ENCODE assay signal across 8 cellular contexts in the genomic region with DNA sequence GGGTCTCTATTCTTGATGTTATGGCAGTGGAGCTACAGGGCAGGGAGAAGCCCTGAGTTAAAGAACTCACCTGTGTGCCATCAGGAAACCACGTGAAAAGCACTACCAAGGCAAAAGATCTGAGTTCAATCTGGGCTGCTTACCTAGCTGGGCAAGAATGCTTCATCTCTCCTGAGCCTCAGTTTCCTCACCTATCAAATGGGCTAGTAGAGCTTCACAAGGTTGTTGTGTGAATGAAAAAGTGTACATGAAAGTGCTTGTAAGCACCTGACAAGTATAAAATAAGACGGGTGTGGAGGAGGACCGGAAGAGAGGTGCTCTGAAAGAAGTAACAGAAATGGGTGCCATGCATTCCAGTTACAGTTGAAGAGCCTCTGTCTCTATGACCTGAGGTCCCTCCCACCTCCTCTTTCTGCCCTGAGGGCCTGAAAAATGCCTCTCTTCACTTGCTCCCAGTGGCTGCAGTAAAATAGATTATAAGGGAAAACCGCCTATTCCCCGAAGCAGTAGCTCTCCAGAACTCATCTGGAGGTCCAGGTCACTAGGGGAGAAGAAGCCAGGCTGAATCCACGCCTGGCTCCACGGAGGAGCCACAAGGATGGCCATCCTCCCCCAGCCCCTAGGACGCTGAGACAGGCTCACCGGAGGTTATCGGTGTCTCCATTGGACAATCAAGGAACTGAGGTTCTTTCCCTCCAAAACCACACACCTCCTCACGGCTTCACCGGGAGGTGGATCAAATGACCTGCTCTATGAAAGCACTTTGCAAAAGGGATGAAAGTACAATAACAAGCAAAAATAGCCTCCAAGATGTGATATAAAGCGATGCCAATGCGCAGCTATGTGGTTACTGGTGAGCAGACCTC. TPM values are rescaled to one million over a fixed set of nuclear protein-coding genes. Genes with fewer than 3 reads are reported as not detected.
DNase-seq lines count a peak whose midpoint lies in the region; ATAC-seq and TF ChIP-seq lines count a peak whose summit lies in the region.

No MANE protein-coding gene starts in this region.

- ATAC-seq in central memory CD8-positive, alpha-beta T cell (replicated peaks; ENCODE audit: extremely low read depth, poor library complexity, severe bottlenecking) = no peak
- peak in 1 of 2 donors; percentile 3 for ATAC-seq in naive thymus-derived CD8-positive, alpha-beta T cell

- intact Hi-C loops in CD14-positive monocyte (cut with micrococcal nuclease) = no loop called here

- H3K27me3 Mint-ChIP-seq in CD14-positive monocyte (ENCODE audit: low read depth in 3 of 3) = peaks cover 36 to 58% (median 45%) of the 10 kb centered on the region in 3 donors
- peaks cover 68% of the 10 kb centered on the region for H3K27me3 Mint-ChIP-seq in central memory CD8-positive, alpha-beta T cell
- peaks cover 32 to 52% (median 49%) of the 10 kb centered on the region in 5 donors for H3K27me3 Mint-ChIP-seq in naive thymus-derived CD8-positive, alpha-beta T cell

- H3K36me3 Mint-ChIP-seq in CD14-positive monocyte = peaks cover 4 to 11% of the 10 kb centered on the region in 2 donors
- H3K36me3 Mint-ChIP-seq in central memory CD8-positive, alpha-beta T cell (ENCODE audit: insufficient read depth) = peaks cover 1% of the 10 kb centered on the region
- H3K36me3 Mint-ChIP-seq in naive thymus-derived CD8-positive, alpha-beta T cell = peaks cover 0 to 11% (median 0%) of the 10 kb centered on the region in 3 donors

- TF ChIP-seq CTCF in CD14-positive monocyte (IDR thresholded peaks at IDR 0.05) = no peak

- H3K4me3 Mint-ChIP-seq in CD14-positive monocyte = peak overlapping the region; percentile 80 to 89
- H3K4me3 Mint-ChIP-seq in central memory CD8-positive, alpha-beta T cell = peak overlapping the region; percentile 91
- peak overlapping the region; percentile 74 to 87 (median 84) for H3K4me3 Mint-ChIP-seq in naive thymus-derived CD8-positive, alpha-beta T cell

- peak overlapping the region in 3 of 7 donors; percentile 23 to 59 (median 27) for H3K27ac Mint-ChIP-seq in CD14-positive monocyte
- H3K27ac Mint-ChIP-seq in central memory CD8-positive, alpha-beta T cell (ENCODE audit: low read depth) = no peak overlapping the region
- peak overlapping the region in 6 of 10 donors; percentile 26 to 63 (median 43) for H3K27ac Mint-ChIP-seq in naive thymus-derived CD8-positive, alpha-beta T cell

- POLR2A ChIA-PET in naive thymus-derived CD8-positive, alpha-beta T cell (lab: Charles Lee) = no interaction called here

- DNase-seq in CD14-positive monocyte (ENCODE audit: low spot score) (no peak), M059J (ENCODE audit: low read depth) (peak; percentile 41), NCI-H446 (lab: John Stamatoyannopoulos, UW) (no peak), cerebellum (ENCODE audit: low spot score) (no peak)
- no peak for DNase-seq in central memory CD8-positive, alpha-beta T cell (ENCODE audit: low spot score in 2 of 2)
- peak in 1 of 10 donors; percentile 14 for DNase-seq in naive thymus-derived CD8-positive, alpha-beta T cell
- DNase-seq in stimulated activated CD4-positive, alpha-beta T cell treated with anti-CD3 and anti-CD28 coated beads, Interleukin-1b, Interleukin-23, amount 100 ng/mL, for 48 hours = no peak
- no peak for DNase-seq in activated CD4-positive, CD25-positive, alpha-beta regulatory T cell treated with anti-CD3 and anti-CD28 coated beads, Interleukin-2, amount 50 U/mL, for 72 hours

- H3K4me1 Mint-ChIP-seq in CD14-positive monocyte = peaks cover 16% of the 10 kb centered on the region
- peaks cover 16% of the 10 kb centered on the region for H3K4me1 Mint-ChIP-seq in central memory CD8-positive, alpha-beta T cell
- H3K4me1 Mint-ChIP-seq in naive thymus-derived CD8-positive, alpha-beta T cell = peaks cover 9 to 24% (median 19%) of the 10 kb centered on the region in 4 donors

- peaks cover 0 to 21% (median 5%) of the 10 kb centered on the region in 7 donors for H3K9me3 Mint-ChIP-seq in CD14-positive monocyte
- no peaks in the 10 kb centered on the region for H3K9me3 Mint-ChIP-seq in central memory CD8-positive, alpha-beta T cell
- H3K9me3 Mint-ChIP-seq in naive thymus-derived CD8-positive, alpha-beta T cell = no peaks in the 10 kb centered on the region

RNA-seq across cellular contexts. Expression of gene GPR161, which starts 1.4 kb away (rescaled TPM):
- not detected for polyA plus RNA-seq in CD14-positive monocyte
- 9.2 and 15.2 TPM in 2 replicates for total RNA-seq in M059J (2014; rRNA removed; shearing (Covaris generic))
- total RNA-seq in naive thymus-derived CD8-positive, alpha-beta T cell = under 1 TPM in 1 of 2 experiments, not detected in 1; 0.26 TPM
- polyA plus RNA-seq in naive thymus-derived CD8-positive, alpha-beta T cell = not detected
- total RNA-seq in cerebellum = 59.3 TPM

RNA-seq across cellular contexts. Expression of gene TIPRL, which starts 43.4 kb away (rescaled TPM):
- polyA plus RNA-seq in CD14-positive monocyte = 10 to 100 TPM; 30.2 to 35.0 TPM
- total RNA-seq in M059J (2014; rRNA removed; shearing (Covaris generic)) = 41.7 and 65.9 TPM in 2 replicates
- 10 to 100 TPM; 23.4 to 29.3 TPM for total RNA-seq in naive thymus-derived CD8-positive, alpha-beta T cell
- 10 to 100 TPM; 28.9 to 34.9 (median 30.8) TPM for polyA plus RNA-seq in naive thymus-derived CD8-positive, alpha-beta T cell
- total RNA-seq in cerebellum = 46.5 TPM
